In genomic region chr1:212413902-212414327, GRCh38 we compare ENCODE assay signal across 8 cellular contexts.
DNase-seq lines count a peak whose midpoint lies in the region.

No MANE protein-coding gene starts in this region.

- peak overlapping the region; percentile 53; the same call in 1 of the 2 replicates for H3K9ac ChIP-seq in HUES48 (ENCODE audit: low read depth, low read length)

- H3K36me3 ChIP-seq in HUES48 (ENCODE audit: control insufficient read depth, insufficient read depth, low read length), result peaks cover 33% of the 10 kb centered on the region

- H3K27me3 ChIP-seq in HUES48 (ENCODE audit: control insufficient read depth, insufficient read depth, low read length) (peaks cover 8% of the 10 kb centered on the region; the same call in 1 of the 2 replicates), layer of hippocampus (ENCODE audit: control insufficient read depth, insufficient read depth, low read length) (no peaks in the 10 kb centered on the region)

- DNase-seq in stimulated activated CD4-positive, alpha-beta T cell treated with anti-CD3 and anti-CD28 coated beads, Interleukin-12 subunit alpha, Interleukin-12 subunit beta, amount 100 ng/mL, for 4 hours, result peak; percentile 33
- no peak for DNase-seq in stimulated activated CD4-positive, alpha-beta T cell treated with anti-CD3 and anti-CD28 coated beads, Interleukin-4, amount 100 ng/mL, for 24 hours
- peak; percentile 60 for DNase-seq in astrocyte of the hippocampus (ENCODE audit: low read depth, low spot score)
- peak; percentile 54 for DNase-seq in superior temporal gyrus (ENCODE audit: extremely low spot score)
- no peak for DNase-seq in inferior parietal cortex (ENCODE audit: extremely low spot score)
- DNase-seq in NCI-H1694 treated with DMSO at 0.1 percent for 48 hours (lab: John Stamatoyannopoulos, UW), result no peak

- peaks cover 16% of the 10 kb centered on the region for H3K4me1 ChIP-seq in HUES48 (ENCODE audit: control insufficient read depth, insufficient read depth, low read length)

- H3K9me3 ChIP-seq in HUES48 (ENCODE audit: control insufficient read depth, insufficient read depth, low read length), result no peaks in the 10 kb centered on the region

- peak overlapping the region; percentile 71 for H3K4me3 ChIP-seq in HUES48 (ENCODE audit: low read depth, low read length)

- H3K27ac ChIP-seq in HUES48 (ENCODE audit: low read depth, low read length) (no peak overlapping the region), layer of hippocampus (ENCODE audit: low read depth, low read length) (peak overlapping the region; percentile 66)

Comparison
In these comparisons a context has a peak if more than half of its experiments do, and no peak if none do; other contexts are left out.
1. DNase-seq: peak in stimulated activated CD4-positive, alpha-beta T cell treated with anti-CD3 and anti-CD28 coated beads, Interleukin-12 subunit alpha, Interleukin-12 subunit beta, amount 100 ng/mL, for 4 hours (single experiment), astrocyte of the hippocampus (single experiment) and superior temporal gyrus (single experiment); none in stimulated activated CD4-positive, alpha-beta T cell treated with anti-CD3 and anti-CD28 coated beads, Interleukin-4, amount 100 ng/mL, for 24 hours (single experiment), inferior parietal cortex (single experiment) and NCI-H1694 treated with DMSO at 0.1 percent for 48 hours (single experiment).